8 cellular contexts compared by ENCODE assay signal in genomic region chr9:136283291-136284235, GRCh38. TPM values are rescaled to one million over a fixed set of nuclear protein-coding genes. Genes with fewer than 3 reads are reported as not detected.
DNase-seq lines count a peak whose midpoint lies in the region; ATAC-seq, FAIRE-seq and TF ChIP-seq lines count a peak whose summit lies in the region.

No MANE protein-coding gene starts in this region.

- POLR2A ChIA-PET in A549 (lab: Yijun Ruan, JAX), result no interaction called here

- intact Hi-C loops in esophagus muscularis mucosa (cut with DNase I), result loop anchor here (10.0 kb wide), 1 partner anchor 679 kb away; no protein-coding TSS in a partner anchor

- peak overlapping the region; percentile 36 for H3K9ac ChIP-seq in NT2/D1 (ENCODE audit: insufficient read length, low read depth)

- 41% methylated on average over 20 of the region's 32 CpGs for WGBS in A549 (ENCODE audit: missing lambda C conversion rate)
- WGBS in esophagus muscularis mucosa, result 31% methylated on average over 32 of the region's 32 CpGs

- peak; percentile 85 to 90 for TF ChIP-seq RAD21 in A549 (conservative IDR thresholded peaks at IDR 0.05 in 1 of 2, IDR thresholded peaks at IDR 0.05 in 1 of 2)

- H3K4me3 ChIP-seq in A549 (no peak overlapping the region), NT2/D1 (ENCODE audit: insufficient read length, low read depth) (no peak overlapping the region), esophagus muscularis mucosa (peak overlapping the region; percentile 27 to 45 (median 34))

- DNase-seq in A549 (ENCODE audit: low read depth in 1 of 2, low spot score in 1 of 2), result peak; percentile 78 to 88
- peak; percentile 82 for DNase-seq in HK-2 (ENCODE audit: unreplicated experiment)
- DNase-seq in NT2/D1 (ENCODE audit: low read depth, low spot score), result peak; percentile 65
- DNase-seq in activated T-cell treated with anti-CD3 and anti-CD28 coated beads for 1 hour (ENCODE audit: low read depth), result peak; percentile 57
- DNase-seq in esophagus muscularis mucosa (ENCODE audit: extremely low spot score), result no peak
- peak; percentile 78 for DNase-seq in naive B cell
- peak; percentile 87 for DNase-seq in stimulated activated CD8-positive, alpha-beta memory T cell treated with anti-CD3 and anti-CD28 coated beads, Interleukin-4, amount 100 ng/mL, for 48 hours

- H3K36me3 Mint-ChIP-seq in naive B cell, result no peaks in the 10 kb centered on the region

- H3K4me1 ChIP-seq in A549 (0 out of 3 replicates have a peak, but pooled peaks cover 2% of the 10 kb centered on the region), NT2/D1 (ENCODE audit: insufficient read depth, insufficient read length) (peaks cover 17% of the 10 kb centered on the region), esophagus muscularis mucosa (peaks cover 5 to 10% (median 9%) of the 10 kb centered on the region in 4 donors)

- peak overlapping the region in 7 of 8 donors; percentile 78 to 90 (median 82) for H3K4me3 Mint-ChIP-seq in naive B cell

- TF ChIP-seq EP300 in A549 (IDR thresholded peaks at IDR 0.05), result no peak
- TF ChIP-seq EP300 in esophagus muscularis mucosa (IDR thresholded peaks at IDR 0.05), result no peak

- peaks cover 0 to 14% (median 9%) of the 10 kb centered on the region in 3 donors for H3K27me3 Mint-ChIP-seq in naive B cell

- TF ChIP-seq POLR2A in A549 (IDR thresholded peaks at IDR 0.05; ENCODE audit: low read length) (no peak), GM18505 (IDR thresholded peaks at IDR 0.05; ENCODE audit: borderline replicate concordance, extremely low read depth, insufficient read depth, insufficient read length) (no peak), esophagus muscularis mucosa (IDR thresholded peaks at IDR 0.05; ENCODE audit: low read depth) (no peak)

- H3K27me3 ChIP-seq in NT2/D1 (ENCODE audit: insufficient read depth, insufficient read length) (no peaks in the 10 kb centered on the region), esophagus muscularis mucosa (peaks cover 0 to 87% (median 7%) of the 10 kb centered on the region in 4 donors)

- H3K9me3 Mint-ChIP-seq in naive B cell, result no peaks in the 10 kb centered on the region

- peak; percentile 80 for TF ChIP-seq CTCF in A549 (IDR thresholded peaks at IDR 0.05)
- TF ChIP-seq CTCF in esophagus muscularis mucosa (IDR thresholded peaks at IDR 0.05), result peak; percentile 75 to 86 (median 75)

- H3K9me3 ChIP-seq in A549 (no peaks in the 10 kb centered on the region), NT2/D1 (ENCODE audit: insufficient read depth, low read length) (no peaks in the 10 kb centered on the region; the same call in 1 of the 2 replicates), esophagus muscularis mucosa (peaks cover 0 to 6% (median 0%) of the 10 kb centered on the region in 4 donors)

- H3K4me2 ChIP-seq in A549, result peak overlapping the region; percentile 66

- H3K27ac ChIP-seq in A549 (no peak overlapping the region), esophagus muscularis mucosa (replicated peaks in 1 of 4) (no peak overlapping the region)

- FAIRE-seq in A549 (lab: Jason Lieb, UNC), result no peak

- CTCF ChIA-PET in A549 (lab: Yijun Ruan, JAX), result interaction anchor here (0.7 to 7.2 kb wide), 58 partner anchors 9 to 683 kb away, joined by 3 to 64 read pairs (median 4); no protein-coding TSS in a partner anchor

- H3K36me3 ChIP-seq in NT2/D1 (ENCODE audit: insufficient read depth, insufficient read length, low read length), result no peaks in the 10 kb centered on the region
- H3K36me3 ChIP-seq in esophagus muscularis mucosa, result no peaks in the 10 kb centered on the region

- H3K27ac Mint-ChIP-seq in naive B cell, result peak overlapping the region in 4 of 6 donors; percentile 42 to 93 (median 62)

- peaks cover 15 to 24% (median 22%) of the 10 kb centered on the region in 3 donors for H3K4me1 Mint-ChIP-seq in naive B cell

- ATAC-seq in A549 (peak; percentile 89 to 98), GM18505 (IDR thresholded peaks at IDR 0.05; ENCODE audit: unreplicated experiment) (peak; percentile 75), naive B cell (ENCODE audit: low read depth in 2 of 2) (peak; percentile 89 to 91)

TF ChIP-seq in A549, 52 proteins besides CTCF, POLR2A, EP300 and RAD21:
- TF ChIP-seq TFCP2L1 (CRISPR knock-in tag; IDR thresholded peaks at IDR 0.05) (no peak), SMC3 (IDR thresholded peaks at IDR 0.05) (peak; percentile 78)

RNA-seq across cellular contexts. Expression of gene CCDC187, which starts 20.3 kb away (rescaled TPM):
- polyA plus RNA-seq in A549 (2011; rRNA removed) (under 0.01 and 0.03 TPM in 2 replicates), A549 (2017; fragmentation: RNase III; extraction: RNeasy Plus Mini Kit Qiagen cat#74134 plus additional on column Dnase treatment) (0.03 TPM in 1 of 3 replicates, not detected in the others), naive B cell (ENCODE audit: low read depth in 6 of 6) (1 to 10 TPM in 3 of 6 donors, under 1 TPM in 3; 0.38 to 4.3 (median 1.5) TPM)
- not detected in 2 replicates for polyA plus RNA-seq in A549 (2012; cell fraction: cytosol; rRNA removed)
- 0.02 and 0.04 TPM in 2 replicates for polyA plus RNA-seq in A549 (2012; cell fraction: nucleus; rRNA removed)
- 0.08 TPM in 1 of 2 replicates, not detected in the other for polyA minus RNA-seq in A549 (2011; rRNA and poly(A)+ RNA removed)
- total RNA-seq in esophagus muscularis mucosa, result not detected

RNA-seq across cellular contexts. Expression of gene QSOX2, which starts 38.0 kb away (rescaled TPM):
- polyA plus RNA-seq in A549 (2011; rRNA removed) (29.5 and 30.2 TPM in 2 replicates), A549 (2017; fragmentation: RNase III; extraction: RNeasy Plus Mini Kit Qiagen cat#74134 plus additional on column Dnase treatment) (22.3 to 23.0 TPM (median 22.9 TPM) in 3 replicates), naive B cell (ENCODE audit: low read depth in 6 of 6) (1 to 10 TPM; 2.8 to 4.6 (median 3.7) TPM)
- 19.5 and 21.6 TPM in 2 replicates for polyA plus RNA-seq in A549 (2012; cell fraction: cytosol; rRNA removed)
- polyA plus RNA-seq in A549 (2012; cell fraction: nucleus; rRNA removed), result 41.9 and 47.6 TPM in 2 replicates
- polyA minus RNA-seq in A549 (2011; rRNA and poly(A)+ RNA removed), result 15.5 and 16.6 TPM in 2 replicates
- total RNA-seq in esophagus muscularis mucosa, result 1 to 10 TPM; 5.4 to 7.6 (median 6.3) TPM

RNA-seq across cellular contexts. Expression of gene GPSM1, which starts 43.8 kb away (rescaled TPM):
- polyA plus RNA-seq in A549 (2011; rRNA removed) (2.1 TPM in 2 replicates), A549 (2017; fragmentation: RNase III; extraction: RNeasy Plus Mini Kit Qiagen cat#74134 plus additional on column Dnase treatment) (8.2 to 9.9 TPM (median 8.8 TPM) in 3 replicates), naive B cell (ENCODE audit: low read depth in 6 of 6) (1 to 10 TPM in 2 of 6 donors, under 1 TPM in 3, not detected in 1; 0.69 to 1.6 (median 0.94) TPM)
- 6.5 and 10.5 TPM in 2 replicates for polyA plus RNA-seq in A549 (2012; cell fraction: cytosol; rRNA removed)
- 29.9 and 39.9 TPM in 2 replicates for polyA plus RNA-seq in A549 (2012; cell fraction: nucleus; rRNA removed)
- polyA minus RNA-seq in A549 (2011; rRNA and poly(A)+ RNA removed), result 1.8 and 2.7 TPM in 2 replicates
- 10 to 100 TPM in 3 of 4 donors, 1 to 10 TPM in 1; 8.3 to 18.5 (median 16.3) TPM for total RNA-seq in esophagus muscularis mucosa

Comparison
In these comparisons a context has a peak if more than half of its experiments do, and no peak if none do; other contexts are left out.
1. H3K4me3 ChIP-seq: peak in esophagus muscularis mucosa (4 of 4); none in A549 (single experiment) and NT2/D1 (single experiment).
2. Peak in every context shown above with its lines, with median percentiles within 50 percentile points of each other: ATAC-seq.